11 cellular contexts compared by ENCODE assay signal in genomic region chr1:99943238-99943794, GRCh38. TPM values are rescaled to one million over a fixed set of nuclear protein-coding genes. Genes with fewer than 3 reads are reported as not detected.
DNase-seq lines count a peak whose midpoint lies in the region; ATAC-seq and TF ChIP-seq lines count a peak whose summit lies in the region.
"Had no signal": no experiment of that assay in that cellular context is flagged by ENCODE, and none has a peak within 500 bp of the region (broad histone marks: within the 10 kb centered on the region; RNA-seq: fewer than 3 reads in every experiment).

No MANE protein-coding gene starts in this region.

- H3K27ac ChIP-seq in GM23248 (peak overlapping the region; percentile 61), substantia nigra (ENCODE audit: low read depth, low read length, poor library complexity, severe bottlenecking) (no peak overlapping the region)
- H3K27ac ChIP-seq: coronary artery had no signal

- H3K9me2 ChIP-seq in GM23248 (ENCODE audit: insufficient read depth), result no peaks in the 10 kb centered on the region

- no peak overlapping the region for H3K27ac Mint-ChIP-seq in activated T-cell treated with anti-CD3 and anti-CD28 coated beads, Interleukin-2, amount 50 U/mL, for 24 hours

- H3K4me3 Mint-ChIP-seq in activated T-cell treated with anti-CD3 and anti-CD28 coated beads, Interleukin-2, amount 50 U/mL, for 24 hours, result no peak overlapping the region

- H3K9me3 ChIP-seq in GM23248 (ENCODE audit: low read depth), result no peaks in the 10 kb centered on the region

- no peaks in the 10 kb centered on the region for H3K9me3 Mint-ChIP-seq in activated T-cell treated with anti-CD3 and anti-CD28 coated beads, Interleukin-2, amount 50 U/mL, for 24 hours

- peak overlapping the region; percentile 75 for H2AFZ ChIP-seq in GM23248

- TF ChIP-seq CTCF in choroid plexus epithelial cell (conservative IDR thresholded peaks at IDR 0.05; ENCODE audit: low read depth, low read length), result no peak

- no peak for ATAC-seq in GM21390 (IDR thresholded peaks at IDR 0.05; ENCODE audit: unreplicated experiment)

- no peaks in the 10 kb centered on the region for H4K20me1 ChIP-seq in GM23248 (ENCODE audit: insufficient read depth)

- H3K79me2 ChIP-seq in GM23248 (ENCODE audit: insufficient read depth), result no peaks in the 10 kb centered on the region

- no peaks in the 10 kb centered on the region for H3K36me3 Mint-ChIP-seq in activated T-cell treated with anti-CD3 and anti-CD28 coated beads, Interleukin-2, amount 50 U/mL, for 24 hours (ENCODE audit: low read depth)

- H3K4me3 ChIP-seq in GM23248 (0 out of 2 replicates have a peak overlapping the region, but pooled peaks have one; percentile 10), choroid plexus epithelial cell (ENCODE audit: low read depth, low read length) (no peak overlapping the region)
- H3K4me3 ChIP-seq: coronary artery had no signal

- 4 to 8% methylated on average over 7 of the region's 7 CpGs for WGBS in GM23248 (ENCODE audit: low coverage in 1 of 2, low lambda C conversion rate in 2 of 2, missing lambda C conversion rate in 2 of 2), 2 experiments

- H3K4me2 ChIP-seq in GM23248 (ENCODE audit: unreplicated experiment), result peak overlapping the region; percentile 24

- no peaks in the 10 kb centered on the region for H3K27me3 ChIP-seq in GM23248 (replicated peaks; ENCODE audit: insufficient read depth)

- peaks cover 10% of the 10 kb centered on the region for H3K4me1 ChIP-seq in GM23248 (ENCODE audit: insufficient read depth)

- peak; percentile 64 for DNase-seq in GM23248
- DNase-seq in NCI-H2171 treated with DMSO at 0.1 percent for 48 hours (lab: John Stamatoyannopoulos, UW), result peak; percentile 98
- DNase-seq in choroid plexus epithelial cell (ENCODE audit: low read depth), result peak; percentile 67
- peak; percentile 4 for DNase-seq in renal cortical epithelial cell (ENCODE audit: low read depth)
- DNase-seq in medulla oblongata (ENCODE audit: extremely low spot score), result no peak
- no peak for DNase-seq in substantia nigra (lab: John Stamatoyannopoulos, UW)
- no peak for DNase-seq in activated T-cell treated with anti-CD3 and anti-CD28 coated beads, Interleukin-2, amount 50 U/mL, for 24 hours
- DNase-seq: kidney glomerular epithelial cell, SIG-M5 had no signal

- in situ Hi-C loops in GM23248 (cut with MboI), result no loop called here

- no peaks in the 10 kb centered on the region for H3K27me3 Mint-ChIP-seq in activated T-cell treated with anti-CD3 and anti-CD28 coated beads, Interleukin-2, amount 50 U/mL, for 24 hours

- H3F3A ChIP-seq in GM23248 (ENCODE audit: insufficient read depth), result no peaks in the 10 kb centered on the region; the same call in 1 of the 2 replicates

- H3K9ac ChIP-seq in GM23248, result peak overlapping the region; percentile 11; the same call in 1 of the 2 replicates

- H3K4me1 Mint-ChIP-seq in activated T-cell treated with anti-CD3 and anti-CD28 coated beads, Interleukin-2, amount 50 U/mL, for 24 hours (ENCODE audit: low read depth), result no peaks in the 10 kb centered on the region

- H3K36me3 ChIP-seq in GM23248 (ENCODE audit: low read depth), result no peaks in the 10 kb centered on the region

RNA-seq across cellular contexts. Expression of gene SLC35A3, which starts 26.5 kb away (rescaled TPM):
- 35.7 and 46.0 TPM in 2 replicates for total RNA-seq in GM23248 (2014; rRNA removed; shearing (Covaris generic))
- 30.7 and 31.1 TPM in 2 replicates for polyA plus RNA-seq in GM23248 (2016; fragmentation: Nextera tagmentation; extraction: Ambion mirVana)
- total RNA-seq in renal cortical epithelial cell, result 29.0 and 40.6 TPM in 2 replicates

Comparison
In these comparisons a context has a peak if more than half of its experiments do, and no peak if none do; other contexts are left out.
1. DNase-seq: peak in GM23248 (single experiment), NCI-H2171 treated with DMSO at 0.1 percent for 48 hours (single experiment), choroid plexus epithelial cell (single experiment) and renal cortical epithelial cell (single experiment); none in medulla oblongata (single experiment), substantia nigra (0 of 49) and activated T-cell treated with anti-CD3 and anti-CD28 coated beads, Interleukin-2, amount 50 U/mL, for 24 hours (single experiment).